In genomic region chr5:178349607-178350353, GRCh38 we compare ENCODE assay signal across 12 cellular contexts.
"Had no signal": no experiment of that assay in that cellular context is flagged by ENCODE, and none has a peak within 500 bp of the region (broad histone marks: within the 10 kb centered on the region; RNA-seq: fewer than 3 reads in every experiment).

No MANE protein-coding gene starts in this region.

- DNase-seq: activated CD4-positive, alpha-beta T cell treated with anti-CD3 and anti-CD28 coated beads for 1 hour; activated CD4-positive, alpha-beta T cell treated with anti-CD3 and anti-CD28 coated beads, Interleukin-2, amount 50 U/mL, for 4 hours; activated naive CD4-positive, alpha-beta T cell treated with Interleukin-2 at 50 U/mL for 16 hours; anterior cingulate cortex; hypothalamus; left ventricle myocardium inferior; mesendoderm; small intestine; stimulated activated naive CD8-positive, alpha-beta T cell treated with anti-CD3 and anti-CD28 coated beads, Interleukin-15, Interleukin-2, amounts not matched to agents 100 U/mL and 50 U/mL, for 24 hours had no signal

- FAIRE-seq: small intestine had no signal

- H3K27ac ChIP-seq: left ventricle myocardium inferior, neutrophil, suprapubic skin had no signal

- H3K36me3 ChIP-seq: left ventricle myocardium inferior, neutrophil, suprapubic skin had no signal

- H3K27me3 ChIP-seq: neutrophil had no signal

- H3K4me3 ChIP-seq: left ventricle myocardium inferior, suprapubic skin had no signal

- H3K4me1 ChIP-seq: left ventricle myocardium inferior had no signal

- ATAC-seq: activated T-helper 17 cell treated with anti-CD3 and anti-CD28 coated beads, Interleukin-2, amount 50 U/mL, for 72 hours; stimulated activated naive CD8-positive, alpha-beta T cell treated with anti-CD3 and anti-CD28 coated beads, Interleukin-15, Interleukin-2, amounts not matched to agents 100 U/mL and 50 U/mL, for 24 hours had no signal

- H3K9me3 ChIP-seq: left ventricle myocardium inferior, neutrophil, suprapubic skin had no signal
